In the genomic region with DNA sequence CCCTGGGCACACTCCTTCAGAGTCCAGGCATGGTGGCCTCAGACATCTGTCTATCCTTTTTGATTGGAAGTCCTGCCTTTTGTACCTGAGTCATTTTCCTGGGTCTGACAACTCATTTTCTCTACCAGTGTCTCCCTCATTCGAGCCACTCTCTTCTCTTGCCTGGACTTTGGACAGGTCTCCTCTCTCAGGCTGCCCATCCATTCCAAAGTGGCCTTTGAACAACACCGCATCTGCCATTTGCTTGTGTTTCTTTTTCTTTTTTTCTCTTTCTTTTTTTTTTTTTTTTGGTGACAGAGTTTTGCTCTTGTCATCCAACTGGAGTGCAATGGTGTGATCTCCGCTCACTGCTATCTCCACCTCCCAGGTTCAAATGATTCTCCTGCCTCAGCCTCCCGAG, we compare ENCODE assay signal across 40 cellular contexts.
"Had no signal": no experiment of that assay in that cellular context is flagged by ENCODE, and none has a peak within 500 bp of the region (broad histone marks: within the 10 kb centered on the region; RNA-seq: fewer than 3 reads in every experiment).

No MANE protein-coding gene starts in this region.

- FAIRE-seq: astrocyte, bronchial epithelial cell had no signal

- DNase-seq: activated effector memory CD4-positive, alpha-beta T cell treated with anti-CD3 and anti-CD28 coated beads, Interleukin-2, amount 50 U/mL, for 16 hours; activated effector memory CD4-positive, alpha-beta T cell treated with Interleukin-2 at 50 U/mL for 16 hours; activated gamma-delta T cell; activated gamma-delta T cell treated with Interleukin-2 at 50 U/mL for 16 hours; activated naive CD4-positive, alpha-beta T cell; activated naive CD4-positive, alpha-beta T cell treated with anti-CD3 and anti-CD28 coated beads, Interleukin-2, amount 10 ng/mL, durations not matched to agents 7 days and 5 days; activated naive CD4-positive, alpha-beta T cell treated with anti-CD3 and anti-CD28 coated beads, Interleukin-2, amount 50 U/mL, for 16 hours; activated naive CD4-positive, alpha-beta T cell treated with Interleukin-2 at 50 U/mL for 16 hours; activated naive CD8-positive, alpha-beta T cell treated with anti-CD3 and anti-CD28 coated beads for 36 hours; activated naive CD8-positive, alpha-beta T cell treated with anti-CD3 and anti-CD28 coated beads, Interleukin-2, amount 10 ng/mL, durations not matched to agents 7 days and 5 days; activated naive CD8-positive, alpha-beta T cell treated with anti-CD3 and anti-CD28 coated beads, Interleukin-2, amount 50 U/mL, for 24 hours; activated T-cell treated with anti-CD3 and anti-CD28 coated beads for 4 hours; activated T-cell treated with anti-CD3 and anti-CD28 coated beads, Interleukin-2, amount 50 U/mL, for 1 hour; activated T-cell treated with anti-CD3 and anti-CD28 coated beads, Interleukin-2, amount 50 U/mL, for 24 hours; activated T-cell treated with anti-CD3 and anti-CD28 coated beads, Interleukin-2, amount 50 U/mL, for 4 hours; activated T-cell treated with anti-CD3 and anti-CD28 coated beads, Interleukin-2, amount 50 U/mL, for 48 hours; activated T-cell treated with anti-CD3 and anti-CD28 coated beads, Interleukin-2, amount 50 U/mL, for 72 hours; adrenal gland; amniotic stem cell; amygdala; anterior cingulate cortex; aorta; body of pancreas; brain microvascular endothelial cell; caudate nucleus; central memory CD4-positive, alpha-beta T cell; cerebellar nuclear complex had no signal

- H3K27me3 Mint-ChIP-seq: activated naive CD8-positive, alpha-beta T cell; activated naive CD8-positive, alpha-beta T cell treated with anti-CD3 and anti-CD28 coated beads for 36 hours; activated T-cell treated with anti-CD3 and anti-CD28 coated beads, Interleukin-2, amount 50 U/mL, for 24 hours; activated T-helper 17 cell treated with anti-CD3 and anti-CD28 coated beads, Interleukin-2, amount 50 U/mL, for 72 hours; brain; central memory CD8-positive, alpha-beta T cell had no signal

- H3K36me3 ChIP-seq: adrenal gland, ascending aorta, brain microvascular endothelial cell, breast epithelium, cardiac muscle cell had no signal

- H3K27ac ChIP-seq: adrenal gland, ascending aorta, body of pancreas, brain microvascular endothelial cell, breast epithelium, cardiac muscle cell had no signal

- H3K9me3 Mint-ChIP-seq: activated naive CD4-positive, alpha-beta T cell treated with anti-CD3 and anti-CD28 coated beads, Interleukin-2, amount 10 ng/mL, durations not matched to agents 7 days and 5 days; activated naive CD4-positive, alpha-beta T cell treated with anti-CD3 and anti-CD28 coated beads, Interleukin-2, amount 50 U/mL, for 24 hours; activated naive CD4-positive, alpha-beta T cell treated with anti-CD3 and anti-CD28 coated beads, Interleukin-2, amount 50 U/mL, for 72 hours; activated naive CD8-positive, alpha-beta T cell treated with anti-CD3 and anti-CD28 coated beads for 36 hours; activated naive CD8-positive, alpha-beta T cell treated with anti-CD3 and anti-CD28 coated beads, Interleukin-2, amount 10 ng/mL, durations not matched to agents 7 days and 5 days; activated naive CD8-positive, alpha-beta T cell treated with anti-CD3 and anti-CD28 coated beads, Interleukin-2, amount 50 U/mL, for 24 hours; activated T-cell treated with anti-CD3 and anti-CD28 coated beads, Interleukin-2, amount 50 U/mL, for 24 hours; activated T-cell treated with anti-CD3 and anti-CD28 coated beads, Interleukin-2, amount 50 U/mL, for 4 hours; activated T-cell treated with anti-CD3 and anti-CD28 coated beads, Interleukin-2, amount 50 U/mL, for 72 hours; activated T-helper 1 cell treated with anti-CD3 and anti-CD28 coated beads, Interleukin-12 subunit alpha, Interleukin-12 subunit beta, Interleukin-2, Interleukin-4 antibody, amounts not matched to agents 30 ng/mL and 10 ng/mL and 1 ng/mL, durations not matched to agents 14 hours and 24 hours and 36 hours; activated T-helper 17 cell treated with anti-CD3 and anti-CD28 coated beads, Interleukin-2, amount 50 U/mL, for 72 hours; activated T-helper 2 cell treated with anti-CD3 and anti-CD28 coated beads, Interferon-gamma antibody, Interleukin-2, Interleukin-4, amounts not matched to agents 10 μg/mL and 5 μg/mL and 100 μg/mL, durations not matched to agents 14 hours and 24 hours and 36 hours; central memory CD8-positive, alpha-beta T cell had no signal

- ATAC-seq: activated naive CD4-positive, alpha-beta T cell treated with anti-CD3 and anti-CD28 coated beads, Interleukin-2, amount 50 U/mL, for 72 hours; activated naive CD8-positive, alpha-beta T cell treated with anti-CD3 and anti-CD28 coated beads, Interleukin-2, amount 50 U/mL, for 24 hours; activated T-cell treated with anti-CD3 and anti-CD28 coated beads, Interleukin-2, amount 50 U/mL, for 4 hours; activated T-cell treated with anti-CD3 and anti-CD28 coated beads, Interleukin-2, amount 50 U/mL, for 72 hours; activated T-helper 17 cell treated with anti-CD3 and anti-CD28 coated beads, Interleukin-2, amount 50 U/mL, for 72 hours; body of pancreas had no signal

- H3K36me3 Mint-ChIP-seq: activated naive CD4-positive, alpha-beta T cell treated with anti-CD3 and anti-CD28 coated beads, Interleukin-2, amount 10 ng/mL, durations not matched to agents 7 days and 5 days; activated naive CD4-positive, alpha-beta T cell treated with anti-CD3 and anti-CD28 coated beads, Interleukin-2, amount 50 U/mL, for 24 hours; activated naive CD4-positive, alpha-beta T cell treated with anti-CD3 and anti-CD28 coated beads, Interleukin-2, amount 50 U/mL, for 72 hours; activated naive CD8-positive, alpha-beta T cell; activated naive CD8-positive, alpha-beta T cell treated with anti-CD3 and anti-CD28 coated beads for 36 hours; activated naive CD8-positive, alpha-beta T cell treated with anti-CD3 and anti-CD28 coated beads, Interleukin-2, amount 10 ng/mL, durations not matched to agents 7 days and 5 days; brain had no signal

- H3K4me3 Mint-ChIP-seq: activated naive CD4-positive, alpha-beta T cell treated with anti-CD3 and anti-CD28 coated beads, Interleukin-2, amount 10 ng/mL, durations not matched to agents 7 days and 5 days; activated naive CD4-positive, alpha-beta T cell treated with anti-CD3 and anti-CD28 coated beads, Interleukin-2, amount 50 U/mL, for 24 hours; activated naive CD8-positive, alpha-beta T cell; activated naive CD8-positive, alpha-beta T cell treated with anti-CD3 and anti-CD28 coated beads for 36 hours; activated naive CD8-positive, alpha-beta T cell treated with anti-CD3 and anti-CD28 coated beads, Interleukin-2, amount 10 ng/mL, durations not matched to agents 7 days and 5 days; activated naive CD8-positive, alpha-beta T cell treated with anti-CD3 and anti-CD28 coated beads, Interleukin-2, amount 50 U/mL, for 24 hours; activated T-cell treated with anti-CD3 and anti-CD28 coated beads, Interleukin-2, amount 50 U/mL, for 24 hours; activated T-cell treated with anti-CD3 and anti-CD28 coated beads, Interleukin-2, amount 50 U/mL, for 4 hours; activated T-cell treated with anti-CD3 and anti-CD28 coated beads, Interleukin-2, amount 50 U/mL, for 72 hours; activated T-helper 1 cell treated with anti-CD3 and anti-CD28 coated beads, Interleukin-12 subunit alpha, Interleukin-12 subunit beta, Interleukin-2, Interleukin-4 antibody, amounts not matched to agents 30 ng/mL and 10 ng/mL and 1 ng/mL, durations not matched to agents 14 hours and 24 hours and 36 hours; activated T-helper 17 cell treated with anti-CD3 and anti-CD28 coated beads, Interleukin-2, amount 50 U/mL, for 72 hours; brain; central memory CD8-positive, alpha-beta T cell had no signal

- H3K4me1 ChIP-seq: adrenal gland, ascending aorta, body of pancreas, breast epithelium had no signal

- H3K9me3 ChIP-seq: adrenal gland, ascending aorta, body of pancreas, breast epithelium had no signal

- H3K4me1 Mint-ChIP-seq: activated naive CD4-positive, alpha-beta T cell treated with anti-CD3 and anti-CD28 coated beads, Interleukin-2, amount 10 ng/mL, durations not matched to agents 7 days and 5 days; activated naive CD4-positive, alpha-beta T cell treated with anti-CD3 and anti-CD28 coated beads, Interleukin-2, amount 50 U/mL, for 24 hours; activated naive CD8-positive, alpha-beta T cell treated with anti-CD3 and anti-CD28 coated beads for 36 hours; activated naive CD8-positive, alpha-beta T cell treated with anti-CD3 and anti-CD28 coated beads, Interleukin-2, amount 10 ng/mL, durations not matched to agents 7 days and 5 days; activated naive CD8-positive, alpha-beta T cell treated with anti-CD3 and anti-CD28 coated beads, Interleukin-2, amount 50 U/mL, for 24 hours; activated T-helper 17 cell treated with anti-CD3 and anti-CD28 coated beads, Interleukin-2, amount 50 U/mL, for 72 hours; central memory CD8-positive, alpha-beta T cell had no signal

- H3K27me3 ChIP-seq: adrenal gland, ascending aorta, brain microvascular endothelial cell, breast epithelium, cardiac muscle cell had no signal

- H3K4me3 ChIP-seq: adrenal gland, ascending aorta, body of pancreas, breast epithelium, cardiac muscle cell had no signal

- H3K27ac Mint-ChIP-seq: activated naive CD4-positive, alpha-beta T cell treated with anti-CD3 and anti-CD28 coated beads, Interleukin-2, amount 10 ng/mL, durations not matched to agents 7 days and 5 days; activated naive CD4-positive, alpha-beta T cell treated with anti-CD3 and anti-CD28 coated beads, Interleukin-2, amount 50 U/mL, for 24 hours; activated naive CD8-positive, alpha-beta T cell; activated naive CD8-positive, alpha-beta T cell treated with anti-CD3 and anti-CD28 coated beads for 36 hours; activated naive CD8-positive, alpha-beta T cell treated with anti-CD3 and anti-CD28 coated beads, Interleukin-2, amount 10 ng/mL, durations not matched to agents 7 days and 5 days; activated naive CD8-positive, alpha-beta T cell treated with anti-CD3 and anti-CD28 coated beads, Interleukin-2, amount 50 U/mL, for 24 hours; activated T-cell treated with anti-CD3 and anti-CD28 coated beads, Interleukin-2, amount 50 U/mL, for 24 hours; activated T-cell treated with anti-CD3 and anti-CD28 coated beads, Interleukin-2, amount 50 U/mL, for 72 hours; activated T-helper 1 cell treated with anti-CD3 and anti-CD28 coated beads, Interleukin-12 subunit alpha, Interleukin-12 subunit beta, Interleukin-2, Interleukin-4 antibody, amounts not matched to agents 30 ng/mL and 10 ng/mL and 1 ng/mL, durations not matched to agents 14 hours and 24 hours and 36 hours; activated T-helper 17 cell treated with anti-CD3 and anti-CD28 coated beads, Interleukin-2, amount 50 U/mL, for 72 hours; activated T-helper 2 cell treated with anti-CD3 and anti-CD28 coated beads, Interferon-gamma antibody, Interleukin-2, Interleukin-4, amounts not matched to agents 10 μg/mL and 5 μg/mL and 100 μg/mL, durations not matched to agents 14 hours and 24 hours and 36 hours had no signal
